8 cellular contexts compared by ENCODE assay signal in the genomic region with DNA sequence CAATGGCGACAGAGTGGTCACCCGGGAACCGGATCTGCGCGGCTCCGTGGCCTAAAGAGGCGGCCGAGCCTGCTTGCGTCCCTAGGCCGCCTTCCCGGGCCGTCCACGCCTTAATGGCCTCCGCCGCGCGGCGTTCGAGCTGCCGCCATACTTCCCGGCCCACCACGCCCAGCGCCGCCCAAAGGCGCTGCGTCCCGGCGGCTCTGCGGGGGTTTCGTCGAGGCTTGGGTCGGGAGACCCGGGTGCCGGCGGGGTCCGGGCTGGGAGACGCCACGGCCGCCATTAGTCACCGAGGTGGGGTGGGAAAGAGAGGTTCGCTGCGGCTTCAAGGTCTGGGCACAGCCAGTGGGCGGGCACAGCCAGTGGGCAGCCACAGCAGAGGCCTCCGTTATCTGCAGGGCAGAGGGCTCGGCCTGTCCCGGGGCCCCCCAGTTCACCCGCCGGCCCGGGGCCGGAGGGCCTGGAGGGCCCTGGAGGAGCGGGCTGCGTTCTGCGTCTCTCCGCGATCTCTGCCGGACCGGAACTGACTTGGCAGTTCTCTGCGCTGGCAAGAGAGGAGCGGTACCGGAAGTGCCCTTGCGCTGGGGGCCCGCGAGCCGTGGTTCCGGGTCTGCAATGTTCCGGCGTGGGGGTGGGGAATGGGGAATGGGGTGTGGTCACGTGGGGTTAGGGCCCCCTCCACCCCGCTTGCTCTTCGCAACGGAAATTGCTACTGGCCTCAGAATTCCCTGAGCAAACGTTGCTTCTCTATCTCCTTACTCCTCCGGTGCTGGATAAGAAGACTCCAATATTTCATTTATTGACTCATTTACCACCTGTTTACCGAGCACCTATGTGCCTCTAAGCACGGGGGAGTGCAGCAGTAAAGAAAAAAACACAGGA.
DNase-seq lines count a peak whose midpoint lies in the region; ATAC-seq, FAIRE-seq and TF ChIP-seq lines count a peak whose summit lies in the region.

No MANE protein-coding gene starts in this region.

- H3K27me3 ChIP-seq in WERI-Rb-1 (ENCODE audit: insufficient read depth, low read depth, severe bottlenecking), result no peaks in the 10 kb centered on the region
- H3K27me3 ChIP-seq in breast epithelium, result no peaks in the 10 kb centered on the region
- no peaks in the 10 kb centered on the region for H3K27me3 ChIP-seq in small intestine (ENCODE audit: control insufficient read depth in 2 of 2, insufficient read depth in 2 of 2, low read length in 2 of 2)

- CTCF ChIA-PET in A549 (lab: Yijun Ruan, JAX), result interaction anchor here (1.3 to 1.8 kb wide), 3 partner anchors 14 to 88 kb away, joined by 3 to 8 read pairs (median 5); no protein-coding TSS in a partner anchor

- DNase-seq in A549 (ENCODE audit: low read depth in 1 of 2, low spot score in 1 of 2), result peak; percentile 91 to 95
- peak; percentile 94 for DNase-seq in NCI-H2171 treated with DMSO at 0.1 percent for 48 hours (lab: John Stamatoyannopoulos, UW)
- peak; percentile 95 for DNase-seq in WERI-Rb-1
- DNase-seq in breast epithelium (ENCODE audit: low spot score in 2 of 2), result peak; percentile 86 to 93
- DNase-seq in iPS-NIHi7 (ENCODE audit: extremely low spot score), result peak; percentile 96
- peak; percentile 93 for DNase-seq in small intestine

- POLR2A ChIA-PET in A549 (lab: Yijun Ruan, JAX), result interaction anchor here (0.6 to 2.0 kb wide), 6 partner anchors 14 to 435 kb away, joined by 3 to 8 read pairs (median 3); a partner anchor contains a TSS

- peak; percentile 93 for TF ChIP-seq POLR2A in A549 (IDR thresholded peaks at IDR 0.05; ENCODE audit: low read length)
- TF ChIP-seq POLR2A in breast epithelium (IDR thresholded peaks at IDR 0.05), result peak; percentile 94

- FAIRE-seq in A549 (lab: Jason Lieb, UNC) (no peak), small intestine (lab: Jason Lieb, UNC) (no peak)

- peak in 1 of 2 experiments; percentile 18; a peak in 1 of 5 replicates for TF ChIP-seq EP300 in A549 (IDR thresholded peaks at IDR 0.05)

- peak in 1 of 2 experiments; percentile 32; a peak in 1 of 5 replicates for TF ChIP-seq RAD21 in A549 (conservative IDR thresholded peaks at IDR 0.05 in 1 of 2, IDR thresholded peaks at IDR 0.05 in 1 of 2)

- TF ChIP-seq CTCF in A549 (IDR thresholded peaks at IDR 0.05) (no peak; the same call in 2 of the 3 replicates), WERI-Rb-1 (IDR thresholded peaks at IDR 0.05; ENCODE audit: low read depth, low read length) (no peak), breast epithelium (IDR thresholded peaks at IDR 0.05) (no peak)

- H3K4me3 ChIP-seq in A549, result peak overlapping the region; percentile 98
- H3K4me3 ChIP-seq in WERI-Rb-1 (ENCODE audit: low read depth, low read length), result peak overlapping the region; percentile 83
- peak overlapping the region; percentile 86 to 95 (median 89) for H3K4me3 ChIP-seq in breast epithelium
- peak overlapping the region; percentile 87 to 97 for H3K4me3 ChIP-seq in small intestine (ENCODE audit: low read depth in 1 of 2, low read length in 2 of 2)

- H3K4me1 ChIP-seq in A549 (peaks cover 29% of the 10 kb centered on the region), breast epithelium (no peaks in the 10 kb centered on the region), small intestine (ENCODE audit: control insufficient read depth in 2 of 2, insufficient read depth in 1 of 2, low read depth in 1 of 2, low read length in 1 of 2) (no peaks in the 10 kb centered on the region)

- peak overlapping the region; percentile 98 to 99 for H3K27ac ChIP-seq in A549
- H3K27ac ChIP-seq in WERI-Rb-1, result peak overlapping the region; percentile 96
- peak overlapping the region; percentile 96 to 99 for H3K27ac ChIP-seq in breast epithelium
- H3K27ac ChIP-seq in small intestine (ENCODE audit: low read depth in 1 of 2, low read length in 1 of 2), result peak overlapping the region; percentile 94 to 98

- H3K9me3 ChIP-seq in A549 (no peaks in the 10 kb centered on the region), WERI-Rb-1 (ENCODE audit: severe bottlenecking) (no peaks in the 10 kb centered on the region), breast epithelium (no peaks in the 10 kb centered on the region), small intestine (ENCODE audit: control insufficient read depth, low read depth) (no peaks in the 10 kb centered on the region)

- WGBS in A549 (ENCODE audit: missing lambda C conversion rate), result 1% methylated on average over 29 of the region's 75 CpGs
- WGBS in small intestine, 3 donors, result 0 to 1% (median 0%) methylated on average over 57 to 75 of the region's 75 CpGs

- H3K4me2 ChIP-seq in A549, result peak overlapping the region; percentile 79

- intact Hi-C loops in breast epithelium (cut with DNase I; ENCODE audit: low total_unique reads), result loop anchor here (10.0 kb wide), 1 partner anchor 84 kb away; no protein-coding TSS in a partner anchor

- ATAC-seq in A549, result peak; percentile 98 to 99
- ATAC-seq in GM18867 (IDR thresholded peaks at IDR 0.05; ENCODE audit: unreplicated experiment), result peak; percentile 89
- ATAC-seq in HG03108 (IDR thresholded peaks at IDR 0.05; ENCODE audit: unreplicated experiment), result peak; percentile 85

- peaks cover 9% of the 10 kb centered on the region for H3K36me3 ChIP-seq in WERI-Rb-1
- no peaks in the 10 kb centered on the region for H3K36me3 ChIP-seq in breast epithelium
- H3K36me3 ChIP-seq in small intestine (ENCODE audit: control insufficient read depth in 2 of 2, insufficient read depth in 2 of 2, low read length in 2 of 2), result no peaks in the 10 kb centered on the region

TF ChIP-seq in A549, 52 proteins besides CTCF, POLR2A, EP300 and RAD21 (continues in another document):
- TF ChIP-seq, protein P1, sequence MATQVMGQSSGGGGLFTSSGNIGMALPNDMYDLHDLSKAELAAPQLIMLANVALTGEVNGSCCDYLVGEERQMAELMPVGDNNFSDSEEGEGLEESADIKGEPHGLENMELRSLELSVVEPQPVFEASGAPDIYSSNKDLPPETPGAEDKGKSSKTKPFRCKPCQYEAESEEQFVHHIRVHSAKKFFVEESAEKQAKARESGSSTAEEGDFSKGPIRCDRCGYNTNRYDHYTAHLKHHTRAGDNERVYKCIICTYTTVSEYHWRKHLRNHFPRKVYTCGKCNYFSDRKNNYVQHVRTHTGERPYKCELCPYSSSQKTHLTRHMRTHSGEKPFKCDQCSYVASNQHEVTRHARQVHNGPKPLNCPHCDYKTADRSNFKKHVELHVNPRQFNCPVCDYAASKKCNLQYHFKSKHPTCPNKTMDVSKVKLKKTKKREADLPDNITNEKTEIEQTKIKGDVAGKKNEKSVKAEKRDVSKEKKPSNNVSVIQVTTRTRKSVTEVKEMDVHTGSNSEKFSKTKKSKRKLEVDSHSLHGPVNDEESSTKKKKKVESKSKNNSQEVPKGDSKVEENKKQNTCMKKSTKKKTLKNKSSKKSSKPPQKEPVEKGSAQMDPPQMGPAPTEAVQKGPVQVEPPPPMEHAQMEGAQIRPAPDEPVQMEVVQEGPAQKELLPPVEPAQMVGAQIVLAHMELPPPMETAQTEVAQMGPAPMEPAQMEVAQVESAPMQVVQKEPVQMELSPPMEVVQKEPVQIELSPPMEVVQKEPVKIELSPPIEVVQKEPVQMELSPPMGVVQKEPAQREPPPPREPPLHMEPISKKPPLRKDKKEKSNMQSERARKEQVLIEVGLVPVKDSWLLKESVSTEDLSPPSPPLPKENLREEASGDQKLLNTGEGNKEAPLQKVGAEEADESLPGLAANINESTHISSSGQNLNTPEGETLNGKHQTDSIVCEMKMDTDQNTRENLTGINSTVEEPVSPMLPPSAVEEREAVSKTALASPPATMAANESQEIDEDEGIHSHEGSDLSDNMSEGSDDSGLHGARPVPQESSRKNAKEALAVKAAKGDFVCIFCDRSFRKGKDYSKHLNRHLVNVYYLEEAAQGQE (IDR thresholded peaks at IDR 0.05), result peak; percentile 18; the same call in 1 of the 2 replicates
- no peak for TF ChIP-seq CBX2 (IDR thresholded peaks at IDR 0.05; ENCODE audit: borderline replicate concordance, low read depth)
- TF ChIP-seq TP53 (CRISPR knock-in tag; IDR thresholded peaks at IDR 0.05), result no peak
- TF ChIP-seq, protein P2, sequence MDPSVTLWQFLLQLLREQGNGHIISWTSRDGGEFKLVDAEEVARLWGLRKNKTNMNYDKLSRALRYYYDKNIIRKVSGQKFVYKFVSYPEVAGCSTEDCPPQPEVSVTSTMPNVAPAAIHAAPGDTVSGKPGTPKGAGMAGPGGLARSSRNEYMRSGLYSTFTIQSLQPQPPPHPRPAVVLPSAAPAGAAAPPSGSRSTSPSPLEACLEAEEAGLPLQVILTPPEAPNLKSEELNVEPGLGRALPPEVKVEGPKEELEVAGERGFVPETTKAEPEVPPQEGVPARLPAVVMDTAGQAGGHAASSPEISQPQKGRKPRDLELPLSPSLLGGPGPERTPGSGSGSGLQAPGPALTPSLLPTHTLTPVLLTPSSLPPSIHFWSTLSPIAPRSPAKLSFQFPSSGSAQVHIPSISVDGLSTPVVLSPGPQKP (IDR thresholded peaks at IDR 0.05; ENCODE audit: low read depth, low read length), result no peak
- TF ChIP-seq CHD2 (IDR thresholded peaks at IDR 0.05; ENCODE audit: low read length, partially characterized antibody), result peak; percentile 59
- TF ChIP-seq, protein P3, sequence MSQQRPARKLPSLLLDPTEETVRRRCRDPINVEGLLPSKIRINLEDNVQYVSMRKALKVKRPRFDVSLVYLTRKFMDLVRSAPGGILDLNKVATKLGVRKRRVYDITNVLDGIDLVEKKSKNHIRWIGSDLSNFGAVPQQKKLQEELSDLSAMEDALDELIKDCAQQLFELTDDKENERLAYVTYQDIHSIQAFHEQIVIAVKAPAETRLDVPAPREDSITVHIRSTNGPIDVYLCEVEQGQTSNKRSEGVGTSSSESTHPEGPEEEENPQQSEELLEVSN (IDR thresholded peaks at IDR 0.05; ENCODE audit: borderline replicate concordance, low read depth), result no peak
- peak; percentile 20; the same call in 1 of the 2 replicates for TF ChIP-seq GATA3 (IDR thresholded peaks at IDR 0.05; ENCODE audit: borderline replicate concordance)
- TF ChIP-seq FOSB (CRISPR knock-in tag; IDR thresholded peaks at IDR 0.05), result no peak
- 0 out of 2 replicates have a peak, but pooled peaks have one; percentile 65 for TF ChIP-seq MAZ (IDR thresholded peaks at IDR 0.05; ENCODE audit: borderline replicate concordance, low read depth, low read length)
- TF ChIP-seq, protein P4, sequence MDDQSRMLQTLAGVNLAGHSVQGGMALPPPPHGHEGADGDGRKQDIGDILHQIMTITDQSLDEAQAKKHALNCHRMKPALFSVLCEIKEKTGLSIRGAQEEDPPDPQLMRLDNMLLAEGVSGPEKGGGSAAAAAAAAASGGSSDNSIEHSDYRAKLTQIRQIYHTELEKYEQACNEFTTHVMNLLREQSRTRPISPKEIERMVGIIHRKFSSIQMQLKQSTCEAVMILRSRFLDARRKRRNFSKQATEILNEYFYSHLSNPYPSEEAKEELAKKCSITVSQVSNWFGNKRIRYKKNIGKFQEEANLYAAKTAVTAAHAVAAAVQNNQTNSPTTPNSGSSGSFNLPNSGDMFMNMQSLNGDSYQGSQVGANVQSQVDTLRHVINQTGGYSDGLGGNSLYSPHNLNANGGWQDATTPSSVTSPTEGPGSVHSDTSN (IDR thresholded peaks at IDR 0.05), result 0 out of 2 replicates have a peak, but pooled peaks have one; percentile 43

Comparison
In these comparisons a context has a peak if more than half of its experiments do, and no peak if none do; other contexts are left out.
1. Peak in every context shown above with its lines: DNase-seq, ATAC-seq, H3K4me3 ChIP-seq and H3K27ac ChIP-seq.